ENCODE assay signal across 1 cellular context in genomic region chr4:2964077-2964471, GRCh38.
A peak's percentile ranks its signal among the peaks of the same experiment; 100 is the strongest.
TF ChIP-seq lines count a peak whose summit lies in the region.

No MANE protein-coding gene starts in this region.

TF ChIP-seq in K562, 482 proteins besides CTCF, POLR2A, EP300 and RAD21 (continued from another document):
- TF ChIP-seq MGA (IDR thresholded peaks at IDR 0.05) = peak; percentile 23; the same call in 1 of the 2 replicates
- no peak for TF ChIP-seq ZNF124 (CRISPR knock-in tag; IDR thresholded peaks at IDR 0.05)
- TF ChIP-seq KDM4B (IDR thresholded peaks at IDR 0.05; ENCODE audit: borderline replicate concordance in 2 of 2, low read depth in 1 of 2) = 0 out of 4 replicates have a peak, but pooled peaks of 1 of the 2 experiments have one; percentile 3
- no peak for TF ChIP-seq E2F5 (CRISPR knock-in tag; IDR thresholded peaks at IDR 0.05)
- peak; percentile 20; the same call in 1 of the 2 replicates for TF ChIP-seq KAT7 (CRISPR knock-in tag; IDR thresholded peaks at IDR 0.05; ENCODE audit: borderline replicate concordance)
